In genomic region chr4:173514641-173515217, GRCh38 we compare ENCODE assay signal across 2 cellular contexts.
A peak's percentile ranks its signal among the peaks of the same experiment; 100 is the strongest.
TF ChIP-seq lines count a peak whose summit lies in the region.

No MANE protein-coding gene starts in this region.

TF ChIP-seq in GM23338, 12 proteins besides CTCF, POLR2A, EP300 and RAD21:
- TF ChIP-seq EZH2 (IDR thresholded peaks at IDR 0.05; ENCODE audit: low read depth, unreplicated experiment) (peak; percentile 53), ZNF331 (CRISPR knock-in tag; IDR thresholded peaks at IDR 0.05; ENCODE audit: low read depth) (no peak), EZH2phosphoT487 (IDR thresholded peaks at IDR 0.05; ENCODE audit: unreplicated experiment) (peak; percentile 41), NANOG (IDR thresholded peaks at IDR 0.05; ENCODE audit: borderline replicate concordance) (no peak)

TF ChIP-seq in H1, 55 proteins besides CTCF, POLR2A, EP300 and RAD21:
- TF ChIP-seq TEAD4 (IDR thresholded peaks at IDR 0.05; ENCODE audit: low read depth, low read length) = no peak
- TF ChIP-seq EZH2 (IDR thresholded peaks at IDR 0.05; ENCODE audit: low read depth, low read length, severe bottlenecking) = peak; percentile 26
